13 cellular contexts compared by ENCODE assay signal in genomic region chr3:152356870-152357276, GRCh38.
DNase-seq lines count a peak whose midpoint lies in the region; ATAC-seq lines count a peak whose summit lies in the region.
"Had no signal": no experiment of that assay in that cellular context is flagged by ENCODE, and none has a peak within 500 bp of the region (broad histone marks: within the 10 kb centered on the region; RNA-seq: fewer than 3 reads in every experiment).

No MANE protein-coding gene starts in this region.

- H3K4me3 ChIP-seq in CD8-positive, alpha-beta memory T cell (ENCODE audit: low read length), result no peak overlapping the region
- no peak overlapping the region for H3K4me3 ChIP-seq in effector memory CD4-positive, alpha-beta T cell (ENCODE audit: insufficient read depth, low read depth, low read length, poor library complexity, severe bottlenecking)
- H3K4me3 ChIP-seq: SJSA1 had no signal

- peak; percentile 45 for ATAC-seq in GM19324 (IDR thresholded peaks at IDR 0.05; ENCODE audit: low FRiP score, unreplicated experiment)
- peak; percentile 73 for ATAC-seq in HG02981 (IDR thresholded peaks at IDR 0.05; ENCODE audit: unreplicated experiment)
- ATAC-seq: HCT116 had no signal

- H3K9me3 Mint-ChIP-seq in CD8-positive, alpha-beta memory T cell, result no peaks in the 10 kb centered on the region
- H3K9me3 Mint-ChIP-seq in activated T-helper 2 cell treated with anti-CD3 and anti-CD28 coated beads, Interferon-gamma antibody, Interleukin-2, Interleukin-4, amounts not matched to agents 10 μg/mL and 5 μg/mL and 100 μg/mL, durations not matched to agents 14 hours and 24 hours and 36 hours, result no peaks in the 10 kb centered on the region
- H3K9me3 Mint-ChIP-seq: CD14-positive monocyte had no signal

- peaks cover 69% of the 10 kb centered on the region for H3K4me1 ChIP-seq in CD8-positive, alpha-beta memory T cell (ENCODE audit: insufficient read depth, low read length)
- peaks cover 3% of the 10 kb centered on the region for H3K4me1 ChIP-seq in effector memory CD4-positive, alpha-beta T cell (ENCODE audit: control insufficient read depth, insufficient read depth, low read length, poor library complexity, severe bottlenecking)

- POLR2A ChIA-PET in CD8-positive, alpha-beta memory T cell (lab: Charles Lee), result no interaction called here

- intact Hi-C loops in activated T-helper 2 cell treated with anti-CD3 and anti-CD28 coated beads, Interferon-gamma antibody, Interleukin-2, Interleukin-4, amounts not matched to agents 10 μg/mL and 5 μg/mL and 100 μg/mL, durations not matched to agents 14 hours and 24 hours and 36 hours (cut with micrococcal nuclease), result loop anchor here (5.0 kb wide), 2 partner anchors 35 to 45 kb away; no protein-coding TSS in a partner anchor
- intact Hi-C loops in head of caudate nucleus (cut with DNase I), result no loop called here

- peaks cover 0 to 62% (median 27%) of the 10 kb centered on the region in 3 donors for H3K36me3 Mint-ChIP-seq in CD8-positive, alpha-beta memory T cell
- peaks cover 52% of the 10 kb centered on the region for H3K36me3 Mint-ChIP-seq in activated T-helper 2 cell treated with anti-CD3 and anti-CD28 coated beads, Interferon-gamma antibody, Interleukin-2, Interleukin-4, amounts not matched to agents 10 μg/mL and 5 μg/mL and 100 μg/mL, durations not matched to agents 14 hours and 24 hours and 36 hours (ENCODE audit: low read depth)

- CTCF ChIA-PET in CD8-positive, alpha-beta memory T cell (lab: Charles Lee), result no interaction called here

- H3K4me3 Mint-ChIP-seq in CD8-positive, alpha-beta memory T cell, result peak overlapping the region in 2 of 7 donors; percentile 35 to 44
- H3K4me3 Mint-ChIP-seq in activated T-helper 2 cell treated with anti-CD3 and anti-CD28 coated beads, Interferon-gamma antibody, Interleukin-2, Interleukin-4, amounts not matched to agents 10 μg/mL and 5 μg/mL and 100 μg/mL, durations not matched to agents 14 hours and 24 hours and 36 hours (ENCODE audit: low read depth), result no peak overlapping the region
- H3K4me3 Mint-ChIP-seq: CD14-positive monocyte had no signal

- H3K9me3 ChIP-seq in CD8-positive, alpha-beta memory T cell (ENCODE audit: low read length), result no peaks in the 10 kb centered on the region
- H3K9me3 ChIP-seq in effector memory CD4-positive, alpha-beta T cell (ENCODE audit: control insufficient read depth, low read length), result no peaks in the 10 kb centered on the region
- H3K9me3 ChIP-seq: SJSA1 had no signal

- H3K36me3 ChIP-seq in CD8-positive, alpha-beta memory T cell (ENCODE audit: insufficient read depth, low read length), result peaks cover 6% of the 10 kb centered on the region
- peaks cover 25% of the 10 kb centered on the region for H3K36me3 ChIP-seq in effector memory CD4-positive, alpha-beta T cell (ENCODE audit: control insufficient read depth, insufficient read depth, low read length)

- H3K27me3 ChIP-seq in CD8-positive, alpha-beta memory T cell (ENCODE audit: insufficient read depth, low read length, poor library complexity, severe bottlenecking), result no peaks in the 10 kb centered on the region
- no peaks in the 10 kb centered on the region for H3K27me3 ChIP-seq in effector memory CD4-positive, alpha-beta T cell (replicated peaks; ENCODE audit: control insufficient read depth, insufficient read depth, low read length, poor library complexity, severe bottlenecking)
- H3K27me3 ChIP-seq: SJSA1 had no signal

- no peaks in the 10 kb centered on the region for H3K27me3 Mint-ChIP-seq in CD8-positive, alpha-beta memory T cell
- H3K27me3 Mint-ChIP-seq in activated T-helper 2 cell treated with anti-CD3 and anti-CD28 coated beads, Interferon-gamma antibody, Interleukin-2, Interleukin-4, amounts not matched to agents 10 μg/mL and 5 μg/mL and 100 μg/mL, durations not matched to agents 14 hours and 24 hours and 36 hours (ENCODE audit: low read depth), result no peaks in the 10 kb centered on the region

- H3K4me1 Mint-ChIP-seq in CD8-positive, alpha-beta memory T cell, result peaks cover 70 to 96% (median 91%) of the 10 kb centered on the region in 3 donors
- H3K4me1 Mint-ChIP-seq in activated T-helper 2 cell treated with anti-CD3 and anti-CD28 coated beads, Interferon-gamma antibody, Interleukin-2, Interleukin-4, amounts not matched to agents 10 μg/mL and 5 μg/mL and 100 μg/mL, durations not matched to agents 14 hours and 24 hours and 36 hours (ENCODE audit: low read depth), result peaks cover 56% of the 10 kb centered on the region

- peak overlapping the region; percentile 28 to 79 (median 65) for H3K27ac Mint-ChIP-seq in CD8-positive, alpha-beta memory T cell
- H3K27ac Mint-ChIP-seq in activated T-helper 2 cell treated with anti-CD3 and anti-CD28 coated beads, Interferon-gamma antibody, Interleukin-2, Interleukin-4, amounts not matched to agents 10 μg/mL and 5 μg/mL and 100 μg/mL, durations not matched to agents 14 hours and 24 hours and 36 hours, result peak overlapping the region; percentile 15

- no peak for DNase-seq in CD8-positive, alpha-beta memory T cell
- DNase-seq in activated T-helper 2 cell treated with anti-CD3 and anti-CD28 coated beads, Interferon-gamma antibody, Interleukin-2, Interleukin-4, amounts not matched to agents 10 μg/mL and 5 μg/mL and 100 μg/mL, durations not matched to agents 14 hours and 24 hours and 36 hours (ENCODE audit: low spot score), result no peak
- DNase-seq in effector memory CD4-positive, alpha-beta T cell, result no peak
- no peak for DNase-seq in head of caudate nucleus
- DNase-seq in NCI-H345 (lab: John Stamatoyannopoulos, UW), result no peak
- no peak for DNase-seq in amniotic stem cell (lab: John Stamatoyannopoulos, UW)
- DNase-seq: midbrain, NCI-H1417 had no signal

- no peak overlapping the region for H3K27ac ChIP-seq in CD8-positive, alpha-beta memory T cell (ENCODE audit: low read depth, low read length)
- no peak overlapping the region for H3K27ac ChIP-seq in effector memory CD4-positive, alpha-beta T cell (ENCODE audit: insufficient read depth, low read length, poor library complexity, severe bottlenecking)
- H3K27ac ChIP-seq: SJSA1 had no signal
